ENCODE assay signal across 8 cellular contexts in genomic region chr3:147662705-147663104, GRCh38.
"Had no signal": no experiment of that assay in that cellular context is flagged by ENCODE, and none has a peak within 500 bp of the region (broad histone marks: within the 10 kb centered on the region; RNA-seq: fewer than 3 reads in every experiment).

No MANE protein-coding gene starts in this region.

- DNase-seq: GM23248, GOT3, H9, HCEC 1CT, HFFc6 had no signal

- H3K27ac Mint-ChIP-seq: GM23338, H9, HFFc6 had no signal

- ATAC-seq: GM23338, HCT116 had no signal

- H3K9me3 ChIP-seq: HAP-1 had no signal

- H3K4me3 ChIP-seq: GM23248, GM23338, HAP-1 had no signal

- H2AFZ ChIP-seq: GM23248, GM23338 had no signal

- H3K27ac ChIP-seq: GM23248 had no signal

- H3K36me3 ChIP-seq: HAP-1 had no signal

- H3K4me1 Mint-ChIP-seq: GM23338, H9 had no signal

- H3K4me1 ChIP-seq: HAP-1 had no signal

- H3K9ac ChIP-seq: GM23248 had no signal

- H3K4me3 Mint-ChIP-seq: GM23338, H9, HFFc6 had no signal

- H3K4me2 ChIP-seq: GM23338 had no signal
